Comparison of ENCODE assay signal across 21 cellular contexts in genomic region chr11:2847511-2847910, GRCh38.
"Had no signal": no experiment of that assay in that cellular context is flagged by ENCODE, and none has a peak within 500 bp of the region (broad histone marks: within the 10 kb centered on the region; RNA-seq: fewer than 3 reads in every experiment).

No MANE protein-coding gene starts in this region.

- H3K9me3 Mint-ChIP-seq: activated CD4-positive, alpha-beta T cell treated with anti-CD3 and anti-CD28 coated beads, Interleukin-2, amount 10 ng/mL, durations not matched to agents 7 days and 5 days; activated naive CD8-positive, alpha-beta T cell treated with anti-CD3 and anti-CD28 coated beads, Interleukin-2, amount 10 ng/mL, durations not matched to agents 7 days and 5 days; activated T-helper 1 cell treated with anti-CD3 and anti-CD28 coated beads, Interleukin-12 subunit alpha, Interleukin-12 subunit beta, Interleukin-2, Interleukin-4 antibody, amounts not matched to agents 30 ng/mL and 10 ng/mL and 1 ng/mL, durations not matched to agents 14 hours and 24 hours and 36 hours; central memory CD8-positive, alpha-beta T cell; memory B cell; nephron had no signal

- DNase-seq: activated CD4-positive, alpha-beta T cell treated with anti-CD3 and anti-CD28 coated beads, Interleukin-2, amount 10 ng/mL, durations not matched to agents 7 days and 5 days; activated CD8-positive, alpha-beta memory T cell treated with anti-CD3 and anti-CD28 coated beads for 24 hours; activated naive CD8-positive, alpha-beta T cell treated with anti-CD3 and anti-CD28 coated beads, Interleukin-2, amount 10 ng/mL, durations not matched to agents 7 days and 5 days; brain microvascular endothelial cell; cortex of kidney; effector CD4-positive, alpha-beta T cell; foreskin fibroblast; glutamatergic neuron; hypothalamus; left ventricle myocardium superior; psoas muscle; right lobe of liver; stimulated activated CD4-positive, alpha-beta T cell treated with anti-CD3 and anti-CD28 coated beads, Interleukin-4, amount 100 ng/mL, for 4 hours; stimulated activated naive CD8-positive, alpha-beta T cell treated with anti-CD3 and anti-CD28 coated beads, Interleukin-15, Interleukin-2, amounts not matched to agents 100 U/mL and 50 U/mL, for 24 hours; T-helper 9 cell had no signal

- H3K4me3 ChIP-seq: psoas muscle, right lobe of liver, smooth muscle cell, upper lobe of left lung had no signal

- H3K36me3 ChIP-seq: brain microvascular endothelial cell, right lobe of liver, upper lobe of left lung had no signal

- H3K4me2 ChIP-seq: smooth muscle cell had no signal

- H3K27ac Mint-ChIP-seq: activated CD4-positive, alpha-beta T cell treated with anti-CD3 and anti-CD28 coated beads, Interleukin-2, amount 10 ng/mL, durations not matched to agents 7 days and 5 days; activated naive CD8-positive, alpha-beta T cell treated with anti-CD3 and anti-CD28 coated beads, Interleukin-2, amount 10 ng/mL, durations not matched to agents 7 days and 5 days; activated T-helper 1 cell treated with anti-CD3 and anti-CD28 coated beads, Interleukin-12 subunit alpha, Interleukin-12 subunit beta, Interleukin-2, Interleukin-4 antibody, amounts not matched to agents 30 ng/mL and 10 ng/mL and 1 ng/mL, durations not matched to agents 14 hours and 24 hours and 36 hours; memory B cell had no signal

- H3K4me1 Mint-ChIP-seq: activated naive CD8-positive, alpha-beta T cell treated with anti-CD3 and anti-CD28 coated beads, Interleukin-2, amount 10 ng/mL, durations not matched to agents 7 days and 5 days; central memory CD8-positive, alpha-beta T cell; memory B cell had no signal

- H3K4me3 Mint-ChIP-seq: activated CD4-positive, alpha-beta T cell treated with anti-CD3 and anti-CD28 coated beads, Interleukin-2, amount 10 ng/mL, durations not matched to agents 7 days and 5 days; activated naive CD8-positive, alpha-beta T cell treated with anti-CD3 and anti-CD28 coated beads, Interleukin-2, amount 10 ng/mL, durations not matched to agents 7 days and 5 days; activated T-helper 1 cell treated with anti-CD3 and anti-CD28 coated beads, Interleukin-12 subunit alpha, Interleukin-12 subunit beta, Interleukin-2, Interleukin-4 antibody, amounts not matched to agents 30 ng/mL and 10 ng/mL and 1 ng/mL, durations not matched to agents 14 hours and 24 hours and 36 hours; central memory CD8-positive, alpha-beta T cell; memory B cell; nephron had no signal

- H3K27me3 ChIP-seq: brain microvascular endothelial cell, right lobe of liver, upper lobe of left lung had no signal

- H3K4me1 ChIP-seq: psoas muscle, right lobe of liver had no signal

- H3K36me3 Mint-ChIP-seq: activated naive CD8-positive, alpha-beta T cell treated with anti-CD3 and anti-CD28 coated beads, Interleukin-2, amount 10 ng/mL, durations not matched to agents 7 days and 5 days had no signal

- H3K9me3 ChIP-seq: psoas muscle, right lobe of liver, upper lobe of left lung had no signal

- H3K27ac ChIP-seq: brain microvascular endothelial cell, psoas muscle, right lobe of liver, upper lobe of left lung had no signal

- H3K27me3 Mint-ChIP-seq: activated CD4-positive, alpha-beta T cell treated with anti-CD3 and anti-CD28 coated beads, Interleukin-2, amount 10 ng/mL, durations not matched to agents 7 days and 5 days; activated naive CD8-positive, alpha-beta T cell treated with anti-CD3 and anti-CD28 coated beads, Interleukin-2, amount 10 ng/mL, durations not matched to agents 7 days and 5 days; central memory CD8-positive, alpha-beta T cell; memory B cell had no signal
